20 cellular contexts compared by ENCODE assay signal in genomic region chr1:36139521-36139920, GRCh38. TPM values are rescaled to one million over a fixed set of nuclear protein-coding genes. Genes with fewer than 3 reads are reported as not detected.
"Had no signal": no experiment of that assay in that cellular context is flagged by ENCODE, and none has a peak within 500 bp of the region (broad histone marks: within the 10 kb centered on the region; RNA-seq: fewer than 3 reads in every experiment).

No MANE protein-coding gene starts in this region.

- ATAC-seq: activated CD8-positive, alpha-beta memory T cell treated with anti-CD3 and anti-CD28 coated beads, Interleukin-2, amount 10 ng/mL, durations not matched to agents 7 days and 5 days; left colon; lower lobe of right lung; natural killer cell treated with Interleukin-12 subunit alpha and Interleukin-12 subunit beta and Interleukin-15 and Interleukin-18, amount 100 ng/mL, for 72 hours had no signal

- H3K27me3 ChIP-seq: esophagus muscularis mucosa, sigmoid colon, spleen, vagina had no signal

- H3K27ac Mint-ChIP-seq: dendritic cell treated with granulocyte-macrophage colony-stimulating factor and Interleukin-4, amounts not matched to agents 40 ng/mL and 50 ng/mL, for 4 days; T-helper 1 cell treated with Interleukin-12 subunit alpha and Interleukin-12 subunit beta and Interleukin-4 antibody, amounts not matched to agents 30 μg/mL and 1 μg/mL, for 36 hours had no signal

- H3K4me3 Mint-ChIP-seq: activated CD8-positive, alpha-beta memory T cell treated with anti-CD3 and anti-CD28 coated beads, Interleukin-2, amount 10 ng/mL, durations not matched to agents 7 days and 5 days; activated naive CD4-positive, alpha-beta T cell treated with anti-CD3 and anti-CD28 coated beads, Interleukin-2, amount 50 U/mL, for 24 hours; dendritic cell treated with granulocyte-macrophage colony-stimulating factor and Interleukin-4, amounts not matched to agents 40 ng/mL and 50 ng/mL, for 4 days; natural killer cell treated with Interleukin-12 subunit alpha and Interleukin-12 subunit beta and Interleukin-15 and Interleukin-18, amount 100 ng/mL, for 72 hours; T-helper 1 cell treated with Interleukin-12 subunit alpha and Interleukin-12 subunit beta and Interleukin-4 antibody, amounts not matched to agents 30 μg/mL and 1 μg/mL, for 36 hours had no signal

- H3K4me3 ChIP-seq: esophagus muscularis mucosa, lower lobe of right lung, sigmoid colon, spleen, vagina had no signal

- DNase-seq: activated CD4-positive, alpha-beta T cell treated with anti-CD3 and anti-CD28 coated beads for 1 hour; activated CD4-positive, alpha-beta T cell treated with anti-CD3 and anti-CD28 coated beads, Interleukin-2, amount 50 U/mL, for 4 hours; activated CD8-positive, alpha-beta memory T cell treated with anti-CD3 and anti-CD28 coated beads, Interleukin-2, amount 10 ng/mL, durations not matched to agents 7 days and 5 days; activated T-cell treated with anti-CD3 and anti-CD28 coated beads, Interleukin-2, amount 50 U/mL, for 1 hour; effector CD8-positive, alpha-beta T cell; hippocampal formation; left colon; lower lobe of right lung; sigmoid colon; spleen; stimulated activated naive CD4-positive, alpha-beta T cell; trophoblast cell; WERI-Rb-1 had no signal

- H3K9me3 ChIP-seq: esophagus muscularis mucosa, lower lobe of right lung, sigmoid colon, spleen, vagina had no signal

- H3K27me3 Mint-ChIP-seq: activated CD8-positive, alpha-beta memory T cell treated with anti-CD3 and anti-CD28 coated beads, Interleukin-2, amount 10 ng/mL, durations not matched to agents 7 days and 5 days; activated naive CD4-positive, alpha-beta T cell treated with anti-CD3 and anti-CD28 coated beads, Interleukin-2, amount 50 U/mL, for 24 hours; dendritic cell treated with granulocyte-macrophage colony-stimulating factor and Interleukin-4, amounts not matched to agents 40 ng/mL and 50 ng/mL, for 4 days; natural killer cell treated with Interleukin-12 subunit alpha and Interleukin-12 subunit beta and Interleukin-15 and Interleukin-18, amount 100 ng/mL, for 72 hours had no signal

- H3K9me3 Mint-ChIP-seq: activated naive CD4-positive, alpha-beta T cell treated with anti-CD3 and anti-CD28 coated beads, Interleukin-2, amount 50 U/mL, for 24 hours; dendritic cell treated with granulocyte-macrophage colony-stimulating factor and Interleukin-4, amounts not matched to agents 40 ng/mL and 50 ng/mL, for 4 days; natural killer cell treated with Interleukin-12 subunit alpha and Interleukin-12 subunit beta and Interleukin-15 and Interleukin-18, amount 100 ng/mL, for 72 hours; T-helper 1 cell treated with Interleukin-12 subunit alpha and Interleukin-12 subunit beta and Interleukin-4 antibody, amounts not matched to agents 30 μg/mL and 1 μg/mL, for 36 hours had no signal

- H3K27ac ChIP-seq: lower lobe of right lung, vagina, WERI-Rb-1 had no signal

RNA-seq across cellular contexts. Expression of gene COL8A2, which starts 14.5 kb away (rescaled TPM):
- total RNA-seq: activated CD8-positive, alpha-beta memory T cell treated with anti-CD3 and anti-CD28 coated beads, Interleukin-2, amount 10 ng/mL, durations not matched to agents 7 days and 5 days had no signal

RNA-seq across cellular contexts. Expression of gene TEKT2, which starts 55.6 kb away (rescaled TPM):
- total RNA-seq: activated CD8-positive, alpha-beta memory T cell treated with anti-CD3 and anti-CD28 coated beads, Interleukin-2, amount 10 ng/mL, durations not matched to agents 7 days and 5 days; fibroblast of villous mesenchyme; left colon; natural killer cell treated with Interleukin-12 subunit alpha and Interleukin-12 subunit beta and Interleukin-15 and Interleukin-18, amount 100 ng/mL, for 72 hours; spleen; vagina had no signal
